ENCODE assay signal across 9 cellular contexts in genomic region chr10:109996225-109996624, GRCh38. TPM values are rescaled to one million over a fixed set of nuclear protein-coding genes. Genes with fewer than 3 reads are reported as not detected.
A peak's percentile ranks its signal among the peaks of the same experiment; 100 is the strongest.
DNase-seq lines count a peak whose midpoint lies in the region; ATAC-seq and TF ChIP-seq lines count a peak whose summit lies in the region.
"Had no signal": no experiment of that assay in that cellular context is flagged by ENCODE, and none has a peak within 500 bp of the region (broad histone marks: within the 10 kb centered on the region; RNA-seq: fewer than 3 reads in every experiment).

No MANE protein-coding gene starts in this region.

- H3K79me2 ChIP-seq in osteoblast (ENCODE audit: insufficient read depth, low read length): no peaks in the 10 kb centered on the region

- intact Hi-C loops in mucosa of descending colon (cut with DNase I, micrococcal nuclease): no loop called here

- no peaks in the 10 kb centered on the region for H4K20me1 ChIP-seq in osteoblast (ENCODE audit: insufficient read depth, low read length)

- DNase-seq in NOMO-1 treated with dmso at 0.1 percent for 144 hours (lab: John Stamatoyannopoulos, UW; ENCODE audit: unreplicated experiment) (peak; percentile 49), mucosa of descending colon (no peak), mesenteric fat pad (ENCODE audit: low spot score) (no peak), putamen (ENCODE audit: low spot score) (no peak), osteoblast (ENCODE audit: insufficient read length, low spot score, missing footprints) (no peak), NCI-H2171 (lab: John Stamatoyannopoulos, UW) (no peak)
- DNase-seq: RPMI8226 had no signal

- H3K9me3 ChIP-seq in mucosa of descending colon (no peaks in the 10 kb centered on the region), osteoblast (ENCODE audit: low read depth, low read length) (no peaks in the 10 kb centered on the region)

- no peak overlapping the region for H3K4me2 ChIP-seq in osteoblast (ENCODE audit: insufficient read depth, low read length)

- no peak overlapping the region for H2AFZ ChIP-seq in osteoblast (ENCODE audit: low read length)

- no peaks in the 10 kb centered on the region for H3K36me3 ChIP-seq in mucosa of descending colon (ENCODE audit: low read depth)
- no peaks in the 10 kb centered on the region for H3K36me3 ChIP-seq in osteoblast (ENCODE audit: insufficient read depth, low read length)

- H3K4me3 ChIP-seq in mucosa of descending colon: no peak overlapping the region
- no peak overlapping the region for H3K4me3 ChIP-seq in osteoblast (ENCODE audit: insufficient read depth, low read length)

- ATAC-seq in GM18858 (IDR thresholded peaks at IDR 0.05; ENCODE audit: unreplicated experiment) (peak; percentile 71), HG02798 (IDR thresholded peaks at IDR 0.05; ENCODE audit: poor library complexity, unreplicated experiment) (peak; percentile 81), mucosa of descending colon (peak; percentile 84)

- H3K4me1 ChIP-seq in mucosa of descending colon (ENCODE audit: low read depth) (peaks cover 26% of the 10 kb centered on the region), osteoblast (ENCODE audit: insufficient read depth, low read length) (peaks cover 19% of the 10 kb centered on the region)

- no peaks in the 10 kb centered on the region for H3K27me3 ChIP-seq in osteoblast (ENCODE audit: insufficient read depth, low read length)

- TF ChIP-seq CTCF in mucosa of descending colon (IDR thresholded peaks at IDR 0.05) (no peak), osteoblast (IDR thresholded peaks at IDR 0.05; ENCODE audit: extremely low read depth, low read depth, low read length) (no peak)

- no peak overlapping the region for H3K27ac ChIP-seq in osteoblast (ENCODE audit: low read depth, low read length)

RNA-seq across cellular contexts. Expression of gene ADD3, which starts 11.6 kb away (rescaled TPM):
- total RNA-seq in mucosa of descending colon (100 to 1,000 TPM; 109 to 165 (median 141) TPM), mesenteric fat pad (89.6 TPM), osteoblast (439 and 1,018 TPM in 2 replicates)
